Comparison of ENCODE assay signal across 29 cellular contexts in genomic region chr11:3223932-3224729, GRCh38. TPM values are rescaled to one million over a fixed set of nuclear protein-coding genes. Genes with fewer than 3 reads are reported as not detected.
DNase-seq lines count a peak whose midpoint lies in the region; ATAC-seq, FAIRE-seq and TF ChIP-seq lines count a peak whose summit lies in the region.
"Had no signal": no experiment of that assay in that cellular context is flagged by ENCODE, and none has a peak within 500 bp of the region (broad histone marks: within the 10 kb centered on the region; RNA-seq: fewer than 3 reads in every experiment).

No MANE protein-coding gene starts in this region.

- H3K4me1 Mint-ChIP-seq in neural progenitor cell, result peaks cover 34% of the 10 kb centered on the region
- H3K4me1 Mint-ChIP-seq in stimulated activated memory B cell treated with anti-CD40 and anti-IgM and Interleukin-4, amounts not matched to agents 10 μg/mL and 1 μg/mL and 100 μg/mL, for 72 hours, result no peaks in the 10 kb centered on the region

- no peaks in the 10 kb centered on the region for H3F3A ChIP-seq in neural progenitor cell (ENCODE audit: low read depth)

- DNase-seq in GM13977 (ENCODE audit: low spot score) (peak; percentile 17), H1 (ENCODE audit: low read depth in 1 of 2, low spot score in 2 of 2) (peak in 1 of 2 experiments; percentile 54), neural progenitor cell (ENCODE audit: low spot score) (peak; percentile 34), OCI-LY7 (ENCODE audit: low spot score) (no peak)
- DNase-seq: activated CD4-positive, alpha-beta T cell treated with anti-CD3 and anti-CD28 coated beads for 1 hour; activated CD8-positive, alpha-beta memory T cell treated with anti-CD3 and anti-CD28 coated beads, Interleukin-2, amount 50 U/mL, for 4 hours; activated gamma-delta T cell treated with Interleukin-2 at 50 U/mL for 16 hours; Calu3; caudate nucleus; gastrocnemius medialis; MG63; NCI-H1694; NCI-H2227 treated with DMSO at 0.1 percent for 48 hours; NCI-H774; T1000; trophoblast cell had no signal

- no peaks in the 10 kb centered on the region for H3K9me2 ChIP-seq in OCI-LY7 (ENCODE audit: insufficient read depth, low read length)

- no peaks in the 10 kb centered on the region for H3K79me1 ChIP-seq in H1 (ENCODE audit: low read depth, low read length)

- no peak overlapping the region; the same call in 1 of the 2 replicates for H4K8ac ChIP-seq in H1 (ENCODE audit: extremely low read depth, insufficient read depth, low read length)

- H3K4me3 ChIP-seq in BLaER1, result no peak overlapping the region
- H3K4me3 ChIP-seq in H1 (ENCODE audit: extremely low read depth in 1 of 4, insufficient read depth in 2 of 4, low read depth in 3 of 4, low read length in 4 of 4), result no peak overlapping the region
- no peak overlapping the region for H3K4me3 ChIP-seq in neural progenitor cell
- no peak overlapping the region for H3K4me3 ChIP-seq in OCI-LY7 (ENCODE audit: low read depth, low read length, poor library complexity, severe bottlenecking)
- H3K4me3 ChIP-seq: gastrocnemius medialis, left lung, MG63, sigmoid colon, SK-N-MC had no signal

- H3K27ac ChIP-seq in BLaER1 (no peak overlapping the region), H1 (ENCODE audit: low read depth, low read length) (no peak overlapping the region), neural progenitor cell (no peak overlapping the region), OCI-LY7 (ENCODE audit: low read depth, low read length, poor library complexity, severe bottlenecking) (no peak overlapping the region)
- H3K27ac ChIP-seq: gastrocnemius medialis, left lung, sigmoid colon, SK-N-MC had no signal

- no peak overlapping the region for H2BK120ac ChIP-seq in H1 (replicated peaks; ENCODE audit: low read depth, low read length)

- no peak overlapping the region for H2BK5ac ChIP-seq in H1 (ENCODE audit: low read depth, low read length)

- no TSS peak for BruUV-seq in OCI-LY7 (replicated peaks; lab: Mats Ljungman, UMichigan)

- no peak overlapping the region for H4K91ac ChIP-seq in H1 (replicated peaks; ENCODE audit: insufficient read length, low read length)

- peak overlapping the region; percentile 50; the same call in 1 of the 2 replicates for H2BK12ac ChIP-seq in H1 (ENCODE audit: low read depth, low read length)

- peak overlapping the region; percentile 50 for H3K27ac Mint-ChIP-seq in neural progenitor cell
- no peak overlapping the region for H3K27ac Mint-ChIP-seq in stimulated activated memory B cell treated with anti-CD40 and anti-IgM and Interleukin-4, amounts not matched to agents 10 μg/mL and 1 μg/mL and 100 μg/mL, for 72 hours
- H3K27ac Mint-ChIP-seq: stimulated activated naive CD8-positive, alpha-beta T cell treated with anti-CD3 and anti-CD28 coated beads, Interleukin-15, Interleukin-2, amounts not matched to agents 100 ng/mL and 50 ng/mL, for 24 hours had no signal

- H4K20me1 ChIP-seq in BLaER1 (no peaks in the 10 kb centered on the region), H1 (replicated peaks in 1 of 2; ENCODE audit: control insufficient read depth in 1 of 2, insufficient read depth in 2 of 2, low read length in 2 of 2) (no peaks in the 10 kb centered on the region), neural progenitor cell (ENCODE audit: low read depth) (no peaks in the 10 kb centered on the region), OCI-LY7 (ENCODE audit: insufficient read depth, low read length) (no peaks in the 10 kb centered on the region)

- no peak overlapping the region for H3K56ac ChIP-seq in H1 (replicated peaks; ENCODE audit: insufficient read length, low read depth, low read length)

- H3K4ac ChIP-seq in H1 (replicated peaks; ENCODE audit: insufficient read length, low read depth, low read length), result no peak overlapping the region

- no peak for ATAC-seq in stimulated activated memory B cell treated with anti-CD40 and anti-IgM and Interleukin-4, amounts not matched to agents 10 μg/mL and 1 μg/mL and 100 μg/mL, for 72 hours
- ATAC-seq in GM21390 (IDR thresholded peaks at IDR 0.05; ENCODE audit: unreplicated experiment), result no peak
- ATAC-seq: gastrocnemius medialis, HepG2, left lung, Panc1 had no signal

- no peak overlapping the region for H4K5ac ChIP-seq in H1 (ENCODE audit: insufficient read length, low read depth, low read length)

- H3K18ac ChIP-seq in H1 (ENCODE audit: extremely low read depth, low read length), result peak overlapping the region; percentile 9; the same call in 1 of the 2 replicates

- H3K4me2 ChIP-seq in BLaER1 (peak overlapping the region; percentile 91), H1 (ENCODE audit: insufficient read depth in 1 of 2, low read depth in 2 of 2, low read length in 2 of 2) (0 out of 4 replicates have a peak overlapping the region, but pooled peaks of 1 of the 2 experiments have one; percentile 9), neural progenitor cell (peak overlapping the region; percentile 45), OCI-LY7 (ENCODE audit: low read length) (no peak overlapping the region)

- TF ChIP-seq RAD21 in H1 (IDR thresholded peaks at IDR 0.05 in 1 of 2, conservative IDR thresholded peaks at IDR 0.05 in 1 of 2; ENCODE audit: low read depth in 2 of 2, low read length in 2 of 2), result peak in 1 of 2 experiments; percentile 23; a peak in 1 of 4 replicates

- H2AFZ ChIP-seq in H1 (ENCODE audit: low read length) (no peak overlapping the region), neural progenitor cell (replicated peaks) (peak overlapping the region; percentile 57), OCI-LY7 (ENCODE audit: low read length) (no peak overlapping the region)

- no peak for FAIRE-seq in H1 (lab: Jason Lieb, UNC)
- FAIRE-seq: H54, HepG2 had no signal

- intact Hi-C loops in OCI-LY7 (cut with micrococcal nuclease; ENCODE audit: unreplicated experiment), result no loop called here

- 80% methylated on average over 13 of the region's 15 CpGs; no CpG with 5 or more reads in 1 of the 2 experiments for WGBS in H1 (ENCODE audit: extremely low coverage in 1 of 2, insufficient coverage in 1 of 2, insufficient read length in 1 of 2, insufficient replicate concordance in 2 of 2, low coverage in 1 of 2, low lambda C conversion rate in 2 of 2, missing lambda C conversion rate in 1 of 2), 2 experiments

- H3K9me3 ChIP-seq in BLaER1 (no peaks in the 10 kb centered on the region), H1 (ENCODE audit: insufficient read depth in 2 of 2, low read depth in 1 of 2, low read length in 1 of 2) (no peaks in the 10 kb centered on the region), neural progenitor cell (ENCODE audit: low read depth) (no peaks in the 10 kb centered on the region), OCI-LY7 (ENCODE audit: low read length) (no peaks in the 10 kb centered on the region)
- H3K9me3 ChIP-seq: gastrocnemius medialis, left lung, MG63, sigmoid colon had no signal

- no peaks in the 10 kb centered on the region for H3K27me3 ChIP-seq in BLaER1
- no peaks in the 10 kb centered on the region for H3K27me3 ChIP-seq in H1 (replicated peaks in 1 of 4; ENCODE audit: control insufficient read depth in 3 of 4, extremely low read depth in 1 of 4, insufficient read depth in 3 of 4, low read length in 3 of 4)
- H3K27me3 ChIP-seq in neural progenitor cell, result no peaks in the 10 kb centered on the region
- H3K27me3 ChIP-seq: MG63 had no signal

- in situ Hi-C loops in GM13977 (cut with MboI; ENCODE audit: low pct_unique_long_range_greater_than_20kb, low sequenced_read_pairs, unreplicated experiment), result no loop called here

- H3K4me3 Mint-ChIP-seq in neural progenitor cell, result no peak overlapping the region
- no peak overlapping the region for H3K4me3 Mint-ChIP-seq in stimulated activated memory B cell treated with anti-CD40 and anti-IgM and Interleukin-4, amounts not matched to agents 10 μg/mL and 1 μg/mL and 100 μg/mL, for 72 hours
- H3K4me3 Mint-ChIP-seq: stimulated activated naive CD8-positive, alpha-beta T cell treated with anti-CD3 and anti-CD28 coated beads, Interleukin-15, Interleukin-2, amounts not matched to agents 100 ng/mL and 50 ng/mL, for 24 hours had no signal

- no peak overlapping the region for H3K9ac ChIP-seq in BLaER1
- H3K9ac ChIP-seq in H1 (replicated peaks in 1 of 4; ENCODE audit: extremely low read depth in 1 of 4, low read depth in 3 of 4, low read length in 3 of 4), result no peak overlapping the region
- no peak overlapping the region for H3K9ac ChIP-seq in neural progenitor cell

- TF ChIP-seq CTCF in GM13977 (IDR thresholded peaks at IDR 0.05; ENCODE audit: extremely low read depth, insufficient read depth, missing control alignments) (no peak), H1 (IDR thresholded peaks at IDR 0.05; ENCODE audit: control extremely low read depth in 1 of 3, insufficient read depth in 1 of 3, low read depth in 1 of 3, low read length in 3 of 3) (peak in 2 of 3 experiments; percentile 30 to 46; a peak in 3 of 4 replicates), neural progenitor cell (IDR thresholded peaks at IDR 0.05) (peak; percentile 11), OCI-LY7 (conservative IDR thresholded peaks at IDR 0.05; ENCODE audit: low read length) (no peak)

- TF ChIP-seq POLR2A in H1 (IDR thresholded peaks at IDR 0.05; ENCODE audit: control extremely low read depth in 1 of 2, low read depth in 2 of 2, low read length in 2 of 2), result no peak

- no peak overlapping the region for H2BK20ac ChIP-seq in H1 (ENCODE audit: low read length)

- H3K79me2 ChIP-seq in H1 (ENCODE audit: control insufficient read depth in 1 of 2, insufficient read depth in 2 of 2, low read length in 2 of 2) (no peaks in the 10 kb centered on the region), neural progenitor cell (ENCODE audit: low read depth) (no peaks in the 10 kb centered on the region), OCI-LY7 (ENCODE audit: insufficient read depth, low read depth, low read length) (no peaks in the 10 kb centered on the region)

- H3K4me1 ChIP-seq in BLaER1 (peaks cover 86% of the 10 kb centered on the region), H1 (replicated peaks in 1 of 4; ENCODE audit: control insufficient read depth in 3 of 4, insufficient read depth in 4 of 4, low read length in 3 of 4) (peaks cover 0 to 23% (median 10%) of the 10 kb centered on the region in 4 experiments; a peak in 6 of 7 replicates), neural progenitor cell (peaks cover 9% of the 10 kb centered on the region), OCI-LY7 (ENCODE audit: insufficient read depth, low read length, poor library complexity, severe bottlenecking) (no peaks in the 10 kb centered on the region)
- H3K4me1 ChIP-seq: gastrocnemius medialis, sigmoid colon had no signal

- H2BK15ac ChIP-seq in H1 (ENCODE audit: low read length), result 0 out of 2 replicates have a peak overlapping the region, but pooled peaks have one; percentile 74

- H3K36me3 ChIP-seq in BLaER1 (no peaks in the 10 kb centered on the region), H1 (ENCODE audit: control insufficient read depth in 2 of 4, insufficient read depth in 4 of 4, low read length in 3 of 4) (no peaks in the 10 kb centered on the region), neural progenitor cell (no peaks in the 10 kb centered on the region), OCI-LY7 (ENCODE audit: insufficient read depth, low read length) (no peaks in the 10 kb centered on the region)
- H3K36me3 ChIP-seq: gastrocnemius medialis, left lung, MG63, sigmoid colon had no signal

- H3K36me3 Mint-ChIP-seq in neural progenitor cell, result no peaks in the 10 kb centered on the region
- H3K36me3 Mint-ChIP-seq in stimulated activated memory B cell treated with anti-CD40 and anti-IgM and Interleukin-4, amounts not matched to agents 10 μg/mL and 1 μg/mL and 100 μg/mL, for 72 hours, result no peaks in the 10 kb centered on the region

- no peak for TF ChIP-seq EP300 in H1 (IDR thresholded peaks at IDR 0.05; ENCODE audit: borderline replicate concordance in 1 of 2, low read depth in 2 of 2, low read length in 2 of 2)

- H3K23me2 ChIP-seq in H1 (ENCODE audit: low read depth, low read length), result no peaks in the 10 kb centered on the region

- no peak overlapping the region for H2AK5ac ChIP-seq in H1 (ENCODE audit: low read depth, low read length)

- H3K14ac ChIP-seq in H1 (ENCODE audit: insufficient read length), result no peak overlapping the region

- no peaks in the 10 kb centered on the region for H3K9me3 Mint-ChIP-seq in neural progenitor cell
- no peaks in the 10 kb centered on the region for H3K9me3 Mint-ChIP-seq in stimulated activated memory B cell treated with anti-CD40 and anti-IgM and Interleukin-4, amounts not matched to agents 10 μg/mL and 1 μg/mL and 100 μg/mL, for 72 hours
- H3K9me3 Mint-ChIP-seq: stimulated activated naive CD8-positive, alpha-beta T cell treated with anti-CD3 and anti-CD28 coated beads, Interleukin-15, Interleukin-2, amounts not matched to agents 100 ng/mL and 50 ng/mL, for 24 hours had no signal

- peaks cover 14% of the 10 kb centered on the region for H3K27me3 Mint-ChIP-seq in neural progenitor cell (ENCODE audit: insufficient read depth, low read depth)
- H3K27me3 Mint-ChIP-seq in stimulated activated memory B cell treated with anti-CD40 and anti-IgM and Interleukin-4, amounts not matched to agents 10 μg/mL and 1 μg/mL and 100 μg/mL, for 72 hours, result peaks cover 93% of the 10 kb centered on the region
- H3K27me3 Mint-ChIP-seq: stimulated activated naive CD8-positive, alpha-beta T cell treated with anti-CD3 and anti-CD28 coated beads, Interleukin-15, Interleukin-2, amounts not matched to agents 100 ng/mL and 50 ng/mL, for 24 hours had no signal

- CTCF ChIA-PET in H1 (lab: Charles Lee; ENCODE audit: partially characterized antibody), result interaction anchor here (0.6 to 3.6 kb wide), 25 partner anchors 10 to 386 kb away, joined by 3 to 15 read pairs (median 5); no protein-coding TSS in a partner anchor
- CTCF ChIA-PET in OCI-LY7 (lab: Charles Lee; ENCODE audit: unreplicated experiment), result no interaction called here

- POLR2A ChIA-PET in H1 (lab: Charles Lee; ENCODE audit: partially characterized antibody) (interaction anchor here (0.8 to 1.8 kb wide), 5 partner anchors 12 to 61 kb away, joined by 3 to 4 read pairs (median 3); no protein-coding TSS in a partner anchor), OCI-LY7 (lab: Charles Lee) (no interaction called here)

- no peak overlapping the region for H3K23ac ChIP-seq in H1 (ENCODE audit: insufficient read length)

RNA-seq across cellular contexts. Expression of gene MRGPRG, which starts 5.5 kb away (rescaled TPM):
- not detected in 2 replicates for total RNA-seq in H1 (2021; fragmentation: NEBNext Ultra II Directional; extraction: Animal tissue kit (Norgen Biotek cat#: 25700))
- polyA plus RNA-seq in H1 (2011; rRNA removed), result not detected in 2 replicates
- not detected for polyA plus RNA-seq in H1 (2011; cell fraction: cytosol; rRNA removed)
- polyA plus RNA-seq in H1 (2011; cell fraction: nucleus; rRNA removed), result not detected
- not detected in 4 replicates for polyA plus RNA-seq in H1 (2012, experiment 1 of 2)
- not detected for polyA plus RNA-seq in H1 (2012, experiment 2 of 2)
- polyA plus RNA-seq in H1 (2013, experiment 1 of 2), result not detected
- polyA plus RNA-seq in H1 (2013, experiment 2 of 2), result not detected
- not detected in 2 replicates for polyA minus RNA-seq in H1 (2011; rRNA and poly(A)+ RNA removed)
- not detected for polyA minus RNA-seq in H1 (2011; cell fraction: cytosol; rRNA and poly(A)+ RNA removed)
- not detected for polyA minus RNA-seq in H1 (2011; cell fraction: nucleus; rRNA and poly(A)+ RNA removed)
- total RNA-seq in neural progenitor cell (ENCODE audit: low replicate concordance), result not detected in 2 replicates
- total RNA-seq in OCI-LY7 (2014; rRNA removed; shearing (Covaris generic)), result not detected in 2 replicates
- total RNA-seq in OCI-LY7 (2022), result not detected in 2 replicates
- total RNA-seq: Calu3, G401, gastrocnemius medialis, HepG2, left lung, omental fat pad, sigmoid colon had no signal
- polyA plus RNA-seq: esophagus, HepG2, sigmoid colon had no signal

RNA-seq across cellular contexts. Expression of gene MRGPRE, which starts 8.1 kb away (rescaled TPM):
- total RNA-seq in H1 (2021; fragmentation: NEBNext Ultra II Directional; extraction: Animal tissue kit (Norgen Biotek cat#: 25700)), result not detected in 2 replicates
- polyA plus RNA-seq in H1 (2011; rRNA removed), result not detected in 2 replicates
- not detected for polyA plus RNA-seq in H1 (2011; cell fraction: cytosol; rRNA removed)
- not detected for polyA plus RNA-seq in H1 (2011; cell fraction: nucleus; rRNA removed)
- polyA plus RNA-seq in H1 (2012, experiment 1 of 2), result not detected in 4 replicates
- polyA plus RNA-seq in H1 (2012, experiment 2 of 2), result not detected
- 0.04 TPM for polyA plus RNA-seq in H1 (2013, experiment 1 of 2)
- polyA plus RNA-seq in H1 (2013, experiment 2 of 2), result not detected
- polyA minus RNA-seq in H1 (2011; rRNA and poly(A)+ RNA removed), result not detected in 2 replicates
- not detected for polyA minus RNA-seq in H1 (2011; cell fraction: cytosol; rRNA and poly(A)+ RNA removed)
- not detected for polyA minus RNA-seq in H1 (2011; cell fraction: nucleus; rRNA and poly(A)+ RNA removed)
- total RNA-seq in neural progenitor cell (ENCODE audit: low replicate concordance) (not detected in 2 replicates), OCI-LY7 (2022) (not detected in 2 replicates)
- not detected in 2 replicates for total RNA-seq in OCI-LY7 (2014; rRNA removed; shearing (Covaris generic))
- total RNA-seq: Calu3, G401, gastrocnemius medialis, HepG2, omental fat pad had no signal
- polyA plus RNA-seq: esophagus, HepG2 had no signal

RNA-seq across cellular contexts. Expression of gene OSBPL5, which starts 59.0 kb away (rescaled TPM):
- 7.9 and 9.9 TPM in 2 replicates for total RNA-seq in H1 (2021; fragmentation: NEBNext Ultra II Directional; extraction: Animal tissue kit (Norgen Biotek cat#: 25700))
- polyA plus RNA-seq in H1 (2011; rRNA removed), result 3.4 and 6.0 TPM in 2 replicates
- 5.8 TPM for polyA plus RNA-seq in H1 (2011; cell fraction: cytosol; rRNA removed)
- 19.5 TPM for polyA plus RNA-seq in H1 (2011; cell fraction: nucleus; rRNA removed)
- polyA plus RNA-seq in H1 (2012, experiment 1 of 2), result 3.8 to 7.3 TPM (median 6.6 TPM) in 4 replicates
- polyA plus RNA-seq in H1 (2012, experiment 2 of 2), result 4.9 TPM
- polyA plus RNA-seq in H1 (2013, experiment 1 of 2), result 3.3 TPM
- polyA plus RNA-seq in H1 (2013, experiment 2 of 2), result 2.9 TPM
- polyA minus RNA-seq in H1 (2011; rRNA and poly(A)+ RNA removed), result 4.3 and 5.5 TPM in 2 replicates
- 9.7 TPM for polyA minus RNA-seq in H1 (2011; cell fraction: cytosol; rRNA and poly(A)+ RNA removed)
- polyA minus RNA-seq in H1 (2011; cell fraction: nucleus; rRNA and poly(A)+ RNA removed), result 13.0 TPM
- total RNA-seq in neural progenitor cell (ENCODE audit: low replicate concordance), result 6.2 and 20.1 TPM in 2 replicates
- 0.63 and 0.64 TPM in 2 replicates for total RNA-seq in OCI-LY7 (2014; rRNA removed; shearing (Covaris generic))
- 2.7 and 6.9 TPM in 2 replicates for total RNA-seq in OCI-LY7 (2022)
- total RNA-seq: HepG2 had no signal
- polyA plus RNA-seq: HepG2 had no signal

Comparison
In these comparisons a context has a peak if more than half of its experiments do, and no peak if none do; other contexts are left out.
1. CTCF ChIP-seq: peak in H1 (2 of 3) and neural progenitor cell (single experiment); none in GM13977 (single experiment) and OCI-LY7 (single experiment).